ENCODE assay signal across 21 cellular contexts in the genomic region with DNA sequence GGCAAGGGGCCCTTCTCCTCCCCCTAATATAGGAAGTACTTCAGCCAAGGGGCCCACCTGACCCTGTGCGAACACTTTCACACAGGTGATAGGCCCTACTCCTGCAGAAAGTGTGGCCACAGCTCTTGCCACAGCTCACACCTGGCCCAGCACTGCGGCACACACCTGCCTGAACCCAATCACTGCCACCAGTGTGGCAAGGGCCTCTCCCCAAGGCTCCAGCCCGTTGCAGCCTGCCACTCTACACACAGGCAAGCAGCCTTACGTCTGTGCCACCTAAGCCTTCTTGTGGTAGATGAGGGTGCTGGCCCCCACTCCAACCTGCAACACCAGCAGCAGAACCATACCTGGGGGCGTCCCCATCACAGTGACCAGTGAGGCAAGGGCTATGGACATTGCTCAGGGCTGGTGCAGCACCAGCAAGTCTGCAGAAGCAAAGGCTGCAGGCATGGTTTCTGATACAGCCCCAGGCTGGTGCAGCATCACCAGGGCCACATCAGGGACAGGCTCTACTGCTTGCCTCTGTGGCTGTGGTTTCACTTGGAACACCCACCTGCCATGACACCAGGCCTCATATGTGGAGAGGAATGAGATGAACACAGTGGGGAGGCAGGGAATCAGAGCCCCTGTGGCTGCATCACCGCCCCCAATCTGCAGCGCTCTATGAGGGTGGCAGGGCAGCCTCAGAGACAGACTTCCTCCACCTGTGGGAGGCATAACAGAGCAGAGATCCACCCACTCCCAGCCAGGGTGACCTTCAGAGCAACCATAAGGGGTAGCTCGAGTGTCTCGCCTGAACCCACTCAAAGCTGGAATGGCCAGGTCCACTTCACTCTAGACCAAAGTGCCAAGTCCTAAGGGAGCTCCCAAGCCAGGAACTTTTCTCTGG. TPM values are rescaled to one million over a fixed set of nuclear protein-coding genes. Genes with fewer than 3 reads are reported as not detected.
A peak's percentile ranks its signal among the peaks of the same experiment; 100 is the strongest.
DNase-seq lines count a peak whose midpoint lies in the region; ATAC-seq, FAIRE-seq and TF ChIP-seq lines count a peak whose summit lies in the region.
"Had no signal": no experiment of that assay in that cellular context is flagged by ENCODE, and none has a peak within 500 bp of the region (broad histone marks: within the 10 kb centered on the region; RNA-seq: fewer than 3 reads in every experiment).

No MANE protein-coding gene starts in this region.

- no peak for TF ChIP-seq CTCF in A549 (IDR thresholded peaks at IDR 0.05)
- TF ChIP-seq CTCF in kidney (IDR thresholded peaks at IDR 0.05; ENCODE audit: borderline replicate concordance, extremely low read depth, insufficient read depth), result no peak

- FAIRE-seq in A549 (lab: Jason Lieb, UNC), result no peak
- no peak for FAIRE-seq in kidney (lab: Jason Lieb, UNC)
- FAIRE-seq: bronchial epithelial cell, GM19239, H1 had no signal

- no peak overlapping the region for H3K9ac ChIP-seq in kidney (ENCODE audit: low read length in 2 of 2)

- H3K4me3 ChIP-seq in A549 (no peak overlapping the region), H7 (ENCODE audit: insufficient read depth, low read depth, low read length) (no peak overlapping the region), kidney (ENCODE audit: low read length in 2 of 2) (no peak overlapping the region)
- H3K4me3 ChIP-seq: tibial artery had no signal

- CTCF ChIA-PET in A549 (lab: Yijun Ruan, JAX), result no interaction called here

- H3K27me3 ChIP-seq in H7 (ENCODE audit: control insufficient read depth, insufficient read depth, low read length), result peaks cover 83% of the 10 kb centered on the region

- POLR2A ChIA-PET in A549 (lab: Yijun Ruan, JAX), result no interaction called here

- H3K4me1 ChIP-seq in A549 (no peaks in the 10 kb centered on the region), kidney (ENCODE audit: control insufficient read depth in 1 of 2, insufficient read depth in 1 of 2, low read depth in 1 of 2, low read length in 2 of 2) (peaks cover 4 to 12% of the 10 kb centered on the region in 2 donors)

- no peaks in the 10 kb centered on the region for H3K9me3 ChIP-seq in A549
- H3K9me3 ChIP-seq in kidney (ENCODE audit: control insufficient read depth in 1 of 2, low read length in 2 of 2), result no peaks in the 10 kb centered on the region
- H3K9me3 ChIP-seq: tibial artery had no signal

- no peak for TF ChIP-seq RAD21 in A549 (conservative IDR thresholded peaks at IDR 0.05 in 1 of 2, IDR thresholded peaks at IDR 0.05 in 1 of 2)

- H3K27ac ChIP-seq in A549 (no peak overlapping the region), kidney (ENCODE audit: low read depth in 2 of 2, low read length in 2 of 2) (no peak overlapping the region)
- H3K27ac ChIP-seq: tibial artery had no signal

- intact Hi-C loops in kidney (cut with DNase I), result no loop called here

- no peak for DNase-seq in A549 (ENCODE audit: low read depth in 1 of 2, low spot score in 1 of 2)
- DNase-seq in H7, result peak; percentile 20
- DNase-seq in kidney, result peak; percentile 70
- DNase-seq in central memory CD4-positive, alpha-beta T cell, result no peak
- DNase-seq in activated CD4-positive, CD25-positive, alpha-beta regulatory T cell treated with anti-CD3 and anti-CD28 coated beads, Interleukin-2, amount 50 U/mL, for 72 hours, result no peak
- DNase-seq: activated B cell treated with CpG ODN at 0.5 μM for 24 hours; amniotic stem cell; CD4-positive, CD25-positive, alpha-beta regulatory T cell; GF-D8; left colon; natural killer cell; NCI-H1694; NCI-H69; stimulated activated CD4-positive, alpha-beta T cell treated with anti-CD3 and anti-CD28 coated beads, Interleukin-1b, Interleukin-23, amount 100 ng/mL, for 48 hours; stimulated activated naive CD4-positive, alpha-beta T cell; T-helper 9 cell had no signal

- TF ChIP-seq EP300 in A549 (IDR thresholded peaks at IDR 0.05), result no peak

- peak; percentile 5 to 22; a peak in 2 of 6 replicates for ATAC-seq in A549
- no peak for ATAC-seq in GM21381 (IDR thresholded peaks at IDR 0.05; ENCODE audit: unreplicated experiment)
- ATAC-seq: left colon, natural killer cell had no signal

- H3K4me2 ChIP-seq in A549, result no peak overlapping the region

- WGBS in A549 (ENCODE audit: missing lambda C conversion rate), result 90% methylated on average over 2 of the region's 9 CpGs

- H3K36me3 ChIP-seq in H7 (replicated peaks; ENCODE audit: control insufficient read depth, insufficient read depth, low read length) (no peaks in the 10 kb centered on the region), kidney (ENCODE audit: control insufficient read depth in 1 of 2, insufficient read depth in 2 of 2, low read length in 2 of 2) (peaks cover 0 to 5% of the 10 kb centered on the region in 2 donors)

- no peak for TF ChIP-seq POLR2A in A549 (IDR thresholded peaks at IDR 0.05; ENCODE audit: low read length)

TF ChIP-seq in A549, 52 proteins besides CTCF, POLR2A, EP300 and RAD21:
- TF ChIP-seq RARB (CRISPR knock-in tag; IDR thresholded peaks at IDR 0.05) (no peak), KDM1A (IDR thresholded peaks at IDR 0.05; ENCODE audit: low read depth) (no peak), TFCP2L1 (CRISPR knock-in tag; IDR thresholded peaks at IDR 0.05) (no peak)
- TF ChIP-seq, protein P1, sequence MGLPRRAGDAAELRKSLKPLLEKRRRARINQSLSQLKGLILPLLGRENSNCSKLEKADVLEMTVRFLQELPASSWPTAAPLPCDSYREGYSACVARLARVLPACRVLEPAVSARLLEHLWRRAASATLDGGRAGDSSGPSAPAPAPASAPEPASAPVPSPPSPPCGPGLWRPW (IDR thresholded peaks at IDR 0.05), result no peak
- TF ChIP-seq, protein P2, sequence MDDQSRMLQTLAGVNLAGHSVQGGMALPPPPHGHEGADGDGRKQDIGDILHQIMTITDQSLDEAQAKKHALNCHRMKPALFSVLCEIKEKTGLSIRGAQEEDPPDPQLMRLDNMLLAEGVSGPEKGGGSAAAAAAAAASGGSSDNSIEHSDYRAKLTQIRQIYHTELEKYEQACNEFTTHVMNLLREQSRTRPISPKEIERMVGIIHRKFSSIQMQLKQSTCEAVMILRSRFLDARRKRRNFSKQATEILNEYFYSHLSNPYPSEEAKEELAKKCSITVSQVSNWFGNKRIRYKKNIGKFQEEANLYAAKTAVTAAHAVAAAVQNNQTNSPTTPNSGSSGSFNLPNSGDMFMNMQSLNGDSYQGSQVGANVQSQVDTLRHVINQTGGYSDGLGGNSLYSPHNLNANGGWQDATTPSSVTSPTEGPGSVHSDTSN (IDR thresholded peaks at IDR 0.05), result no peak

RNA-seq across cellular contexts. Expression of gene RING1, which starts 7.7 kb away (rescaled TPM):
- 12.7 and 14.6 TPM in 2 replicates for polyA plus RNA-seq in A549 (2011; rRNA removed)
- 25.2 and 28.3 TPM in 2 replicates for polyA plus RNA-seq in A549 (2012; cell fraction: cytosol; rRNA removed)
- polyA plus RNA-seq in A549 (2012; cell fraction: nucleus; rRNA removed), result 28.3 and 35.9 TPM in 2 replicates
- 31.4 to 39.0 TPM (median 35.0 TPM) in 3 replicates for polyA plus RNA-seq in A549 (2017; fragmentation: RNase III; extraction: RNeasy Plus Mini Kit Qiagen cat#74134 plus additional on column Dnase treatment)
- polyA minus RNA-seq in A549 (2011; rRNA and poly(A)+ RNA removed), result 12.6 and 14.2 TPM in 2 replicates
- total RNA-seq in H7 (2014; rRNA removed; shearing (Covaris generic)), result 18.5 and 19.7 TPM in 2 replicates
- 47.2 TPM for total RNA-seq in kidney
- polyA plus RNA-seq in kidney (ENCODE audit: insufficient read depth, low read depth, low replicate concordance), result 48.6 TPM

RNA-seq across cellular contexts. Expression of gene HSD17B8, which starts 11.6 kb away (rescaled TPM):
- polyA plus RNA-seq in A549 (2011; rRNA removed) (15.9 and 16.5 TPM in 2 replicates), A549 (2017; fragmentation: RNase III; extraction: RNeasy Plus Mini Kit Qiagen cat#74134 plus additional on column Dnase treatment) (9.3 to 9.6 TPM (median 9.5 TPM) in 3 replicates), kidney (ENCODE audit: insufficient read depth, low read depth, low replicate concordance) (83.0 TPM)
- polyA plus RNA-seq in A549 (2012; cell fraction: cytosol; rRNA removed), result 35.1 and 37.4 TPM in 2 replicates
- 33.3 and 45.0 TPM in 2 replicates for polyA plus RNA-seq in A549 (2012; cell fraction: nucleus; rRNA removed)
- 13.6 and 16.6 TPM in 2 replicates for polyA minus RNA-seq in A549 (2011; rRNA and poly(A)+ RNA removed)
- total RNA-seq in H7 (2014; rRNA removed; shearing (Covaris generic)), result 14.7 and 16.0 TPM in 2 replicates
- total RNA-seq in kidney, result 26.6 TPM

RNA-seq across cellular contexts. Expression of gene SLC39A7, which starts 15.3 kb away (rescaled TPM):
- 59.0 and 66.5 TPM in 2 replicates for polyA plus RNA-seq in A549 (2011; rRNA removed)
- 64.6 and 64.9 TPM in 2 replicates for polyA plus RNA-seq in A549 (2012; cell fraction: cytosol; rRNA removed)
- 47.0 and 53.6 TPM in 2 replicates for polyA plus RNA-seq in A549 (2012; cell fraction: nucleus; rRNA removed)
- polyA plus RNA-seq in A549 (2017; fragmentation: RNase III; extraction: RNeasy Plus Mini Kit Qiagen cat#74134 plus additional on column Dnase treatment), result 104 to 125 TPM (median 122 TPM) in 3 replicates
- polyA minus RNA-seq in A549 (2011; rRNA and poly(A)+ RNA removed), result 37.2 and 39.7 TPM in 2 replicates
- 96.3 and 115 TPM in 2 replicates for total RNA-seq in H7 (2014; rRNA removed; shearing (Covaris generic))
- total RNA-seq in kidney, result 83.3 TPM
- polyA plus RNA-seq in kidney (ENCODE audit: insufficient read depth, low read depth, low replicate concordance), result 118 TPM

RNA-seq across cellular contexts. Expression of gene RXRB, which starts 15.5 kb away (rescaled TPM):
- 15.6 and 21.1 TPM in 2 replicates for polyA plus RNA-seq in A549 (2011; rRNA removed)
- polyA plus RNA-seq in A549 (2012; cell fraction: cytosol; rRNA removed), result 13.6 and 18.5 TPM in 2 replicates
- 43.2 and 51.7 TPM in 2 replicates for polyA plus RNA-seq in A549 (2012; cell fraction: nucleus; rRNA removed)
- 19.1 to 21.3 TPM (median 20.3 TPM) in 3 replicates for polyA plus RNA-seq in A549 (2017; fragmentation: RNase III; extraction: RNeasy Plus Mini Kit Qiagen cat#74134 plus additional on column Dnase treatment)
- 24.3 and 29.0 TPM in 2 replicates for polyA minus RNA-seq in A549 (2011; rRNA and poly(A)+ RNA removed)
- 16.7 and 18.1 TPM in 2 replicates for total RNA-seq in H7 (2014; rRNA removed; shearing (Covaris generic))
- total RNA-seq in kidney, result 52.2 TPM
- polyA plus RNA-seq in kidney (ENCODE audit: insufficient read depth, low read depth, low replicate concordance), result 35.7 TPM

RNA-seq across cellular contexts. Expression of gene COL11A2, which starts 23.7 kb away (rescaled TPM):
- 0.66 and 0.73 TPM in 2 replicates for polyA plus RNA-seq in A549 (2011; rRNA removed)
- polyA plus RNA-seq in A549 (2012; cell fraction: cytosol; rRNA removed), result 0.40 and 0.47 TPM in 2 replicates
- polyA plus RNA-seq in A549 (2012; cell fraction: nucleus; rRNA removed), result 5.3 and 6.0 TPM in 2 replicates
- polyA plus RNA-seq in A549 (2017; fragmentation: RNase III; extraction: RNeasy Plus Mini Kit Qiagen cat#74134 plus additional on column Dnase treatment), result 0.93 to 1.3 TPM (median 1.1 TPM) in 3 replicates
- polyA minus RNA-seq in A549 (2011; rRNA and poly(A)+ RNA removed), result 0.19 and 0.33 TPM in 2 replicates
- total RNA-seq in H7 (2014; rRNA removed; shearing (Covaris generic)), result 0.48 and 0.67 TPM in 2 replicates
- 0.85 TPM for total RNA-seq in kidney
- polyA plus RNA-seq in kidney (ENCODE audit: insufficient read depth, low read depth, low replicate concordance), result 2.3 TPM

Comparison
In these comparisons a context has a peak if more than half of its experiments do, and no peak if none do; other contexts are left out.
1. DNase-seq: peak in H7 (single experiment) and kidney (single experiment); none in A549 (0 of 2), central memory CD4-positive, alpha-beta T cell (single experiment) and activated CD4-positive, CD25-positive, alpha-beta regulatory T cell treated with anti-CD3 and anti-CD28 coated beads, Interleukin-2, amount 50 U/mL, for 72 hours (single experiment).